In the genomic region with DNA sequence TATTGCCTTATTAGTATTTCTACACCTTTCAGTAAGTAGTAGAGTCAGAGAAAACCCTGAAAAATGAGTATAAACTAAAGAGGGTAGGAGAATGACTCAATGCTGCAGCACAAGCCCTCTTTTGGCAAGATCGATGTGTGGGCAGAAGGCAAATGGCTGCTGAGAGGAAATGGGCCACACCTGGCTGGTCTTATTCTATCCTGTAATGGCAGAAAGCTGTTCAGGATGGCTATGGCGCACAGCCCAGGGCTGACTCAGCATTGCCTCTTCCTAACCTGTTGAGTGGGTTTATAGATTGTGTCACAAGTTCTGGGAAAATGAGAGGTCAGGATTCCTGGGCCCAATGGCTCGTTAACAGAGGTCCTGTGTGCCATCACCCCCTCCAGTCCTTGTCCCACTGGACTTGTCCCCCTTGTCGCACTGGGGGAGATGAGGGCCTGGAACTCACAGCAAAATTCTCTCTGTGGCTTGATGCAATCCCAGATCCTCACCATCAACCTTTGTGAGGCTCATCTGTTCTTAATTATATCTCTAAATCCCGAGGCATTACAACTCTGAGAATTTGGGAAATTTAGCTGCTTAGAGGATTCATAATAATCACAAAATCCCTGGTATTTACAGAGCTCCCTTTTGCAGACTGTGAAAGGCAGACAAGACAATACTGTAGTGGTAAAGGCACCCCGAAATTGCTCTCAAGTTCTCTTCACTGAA, we compare ENCODE assay signal across 18 cellular contexts. TPM values are rescaled to one million over a fixed set of nuclear protein-coding genes. Genes with fewer than 3 reads are reported as not detected.
A peak's percentile ranks its signal among the peaks of the same experiment; 100 is the strongest.
DNase-seq lines count a peak whose midpoint lies in the region; ATAC-seq and TF ChIP-seq lines count a peak whose summit lies in the region.
"Had no signal": no experiment of that assay in that cellular context is flagged by ENCODE, and none has a peak within 500 bp of the region (broad histone marks: within the 10 kb centered on the region; RNA-seq: fewer than 3 reads in every experiment).

No MANE protein-coding gene starts in this region.

- H3K36me3 ChIP-seq in IMR-90 (ENCODE audit: control insufficient read depth, insufficient read depth, low read length) (no peaks in the 10 kb centered on the region), left lung (no peaks in the 10 kb centered on the region)
- H3K36me3 ChIP-seq: BLaER1 had no signal

- no peak overlapping the region for H3K4me2 ChIP-seq in IMR-90 (ENCODE audit: low read depth, low read length)
- H3K4me2 ChIP-seq: BLaER1, smooth muscle cell had no signal

- H3K27ac Mint-ChIP-seq in activated CD8-positive, alpha-beta T cell treated with anti-CD3 and anti-CD28 coated beads, Interleukin-2, amount 10 ng/mL, durations not matched to agents 7 days and 5 days: no peak overlapping the region
- H3K27ac Mint-ChIP-seq in activated naive CD4-positive, alpha-beta T cell treated with anti-CD3 and anti-CD28 coated beads for 36 hours: no peak overlapping the region
- H3K27ac Mint-ChIP-seq: activated CD4-positive, alpha-beta T cell treated with anti-CD3 and anti-CD28 coated beads, Interleukin-2, amount 10 ng/mL, durations not matched to agents 7 days and 5 days; activated T-helper 1 cell treated with anti-CD3 and anti-CD28 coated beads, Interleukin-12 subunit alpha, Interleukin-12 subunit beta, Interleukin-2, Interleukin-4 antibody, amounts not matched to agents 30 ng/mL and 10 ng/mL and 1 ng/mL, durations not matched to agents 14 hours and 24 hours and 36 hours had no signal

- H3K9me3 Mint-ChIP-seq in activated CD8-positive, alpha-beta T cell treated with anti-CD3 and anti-CD28 coated beads, Interleukin-2, amount 10 ng/mL, durations not matched to agents 7 days and 5 days (ENCODE audit: insufficient read depth): no peaks in the 10 kb centered on the region
- peaks cover 1% of the 10 kb centered on the region for H3K9me3 Mint-ChIP-seq in activated naive CD4-positive, alpha-beta T cell treated with anti-CD3 and anti-CD28 coated beads for 36 hours
- H3K9me3 Mint-ChIP-seq: activated CD4-positive, alpha-beta T cell treated with anti-CD3 and anti-CD28 coated beads, Interleukin-2, amount 10 ng/mL, durations not matched to agents 7 days and 5 days; activated T-helper 1 cell treated with anti-CD3 and anti-CD28 coated beads, Interleukin-12 subunit alpha, Interleukin-12 subunit beta, Interleukin-2, Interleukin-4 antibody, amounts not matched to agents 30 ng/mL and 10 ng/mL and 1 ng/mL, durations not matched to agents 14 hours and 24 hours and 36 hours had no signal

- no peak for TF ChIP-seq RAD21 in IMR-90 (IDR thresholded peaks at IDR 0.05; ENCODE audit: low read length)

- H2BK20ac ChIP-seq in IMR-90 (ENCODE audit: low read depth, low read length): no peak overlapping the region

- H3K4me1 ChIP-seq in IMR-90 (ENCODE audit: control insufficient read depth, insufficient read depth, low read length): no peaks in the 10 kb centered on the region
- no peaks in the 10 kb centered on the region for H3K4me1 ChIP-seq in left lung
- H3K4me1 ChIP-seq: BLaER1 had no signal

- H3K9me3 ChIP-seq in IMR-90 (ENCODE audit: control insufficient read depth, insufficient read depth, low read length) (peaks cover 17% of the 10 kb centered on the region), left lung (no peaks in the 10 kb centered on the region)
- H3K9me3 ChIP-seq: BLaER1 had no signal

- no peak overlapping the region for H2AK9ac ChIP-seq in IMR-90 (replicated peaks; ENCODE audit: low read depth, low read length, poor library complexity)

- no peak overlapping the region for H2AK5ac ChIP-seq in IMR-90 (ENCODE audit: low read depth, low read length)

- in situ Hi-C loops in IMR-90 (cut with MboI; ENCODE audit: low sequenced_read_pairs): no loop called here

- no peak overlapping the region for H3K23ac ChIP-seq in IMR-90 (ENCODE audit: low read depth, low read length)

- TF ChIP-seq CTCF in AG09309 (IDR thresholded peaks at IDR 0.05; ENCODE audit: control insufficient read depth, insufficient read depth, low read depth, low read length, missing control alignments): no peak
- no peak for TF ChIP-seq CTCF in IMR-90 (conservative IDR thresholded peaks at IDR 0.05; ENCODE audit: low read depth, low read length)
- no peak for TF ChIP-seq CTCF in left lung (IDR thresholded peaks at IDR 0.05)

- H4K91ac ChIP-seq in IMR-90 (ENCODE audit: insufficient read depth, low read depth, low read length): no peak overlapping the region

- no peaks in the 10 kb centered on the region for H3K79me1 ChIP-seq in IMR-90 (ENCODE audit: low read depth in 1 of 2, low read length in 2 of 2)

- H2BK120ac ChIP-seq in IMR-90 (ENCODE audit: low read depth, low read length): no peak overlapping the region

- no peak overlapping the region for H3K9ac ChIP-seq in IMR-90 (ENCODE audit: low read depth, low read length)
- H3K9ac ChIP-seq: BLaER1 had no signal

- no peaks in the 10 kb centered on the region for H3K36me3 Mint-ChIP-seq in activated CD8-positive, alpha-beta T cell treated with anti-CD3 and anti-CD28 coated beads, Interleukin-2, amount 10 ng/mL, durations not matched to agents 7 days and 5 days (ENCODE audit: low read depth)
- H3K36me3 Mint-ChIP-seq in activated naive CD4-positive, alpha-beta T cell treated with anti-CD3 and anti-CD28 coated beads for 36 hours (ENCODE audit: low read depth): no peaks in the 10 kb centered on the region

- H4K5ac ChIP-seq in IMR-90 (ENCODE audit: low read depth, low read length): no peak overlapping the region

- no peak overlapping the region for H2BK5ac ChIP-seq in IMR-90 (ENCODE audit: low read depth, low read length, poor library complexity, severe bottlenecking)

- H3K18ac ChIP-seq in IMR-90 (ENCODE audit: low read depth, low read length): no peak overlapping the region

- CTCF ChIA-PET in IMR-90 (lab: Yijun Ruan, JAX): no interaction called here
- CTCF ChIA-PET in activated CD8-positive, alpha-beta T cell treated with anti-CD3 and anti-CD28 coated beads, Interleukin-2, amount 10 ng/mL, durations not matched to agents 7 days and 5 days (lab: Charles Lee): no interaction called here
- CTCF ChIA-PET in activated naive CD4-positive, alpha-beta T cell treated with anti-CD3 and anti-CD28 coated beads for 36 hours (lab: Charles Lee): interaction anchor here (0.7 kb wide), 1 partner anchor 1054 kb away, joined by 3 read pairs; no protein-coding TSS in a partner anchor

- dilution Hi-C loops in IMR-90 (cut with HindIII; ENCODE audit: low sequenced_read_pairs, unreplicated experiment): no loop called here

- ATAC-seq in IMR-90 (ENCODE audit: low read depth): no peak
- ATAC-seq in left lung: peak; percentile 41
- ATAC-seq in activated CD8-positive, alpha-beta T cell treated with anti-CD3 and anti-CD28 coated beads, Interleukin-2, amount 10 ng/mL, durations not matched to agents 7 days and 5 days: no peak

- no CpG with 5 or more reads among the region's 6 CpGs for WGBS in IMR-90 (ENCODE audit: extremely low coverage in 2 of 2, insufficient read length in 1 of 2), 2 experiments

- no peak overlapping the region for H2AFZ ChIP-seq in IMR-90 (replicated peaks; ENCODE audit: low read length, poor library complexity)

- no peak overlapping the region for H3K4me3 ChIP-seq in AG09309 (ENCODE audit: control insufficient read depth, low read depth, low read length)
- H3K4me3 ChIP-seq in IMR-90 (ENCODE audit: insufficient read depth, low read depth, low read length): no peak overlapping the region
- no peak overlapping the region for H3K4me3 ChIP-seq in left lung
- H3K4me3 ChIP-seq: BLaER1, smooth muscle cell had no signal

- peaks cover 9% of the 10 kb centered on the region for H3K27me3 Mint-ChIP-seq in activated CD8-positive, alpha-beta T cell treated with anti-CD3 and anti-CD28 coated beads, Interleukin-2, amount 10 ng/mL, durations not matched to agents 7 days and 5 days (ENCODE audit: low read depth)
- peaks cover 36% of the 10 kb centered on the region for H3K27me3 Mint-ChIP-seq in activated naive CD4-positive, alpha-beta T cell treated with anti-CD3 and anti-CD28 coated beads for 36 hours (ENCODE audit: low read depth)

- no peaks in the 10 kb centered on the region for H4K20me1 ChIP-seq in IMR-90 (ENCODE audit: insufficient read depth, low read length)
- H4K20me1 ChIP-seq: BLaER1 had no signal

- intact Hi-C loops in IMR-90 (cut with micrococcal nuclease): no loop called here
- intact Hi-C loops in left lung (cut with DNase I): no loop called here
- intact Hi-C loops in activated naive CD4-positive, alpha-beta T cell treated with anti-CD3 and anti-CD28 coated beads for 36 hours (cut with micrococcal nuclease): no loop called here

- H3K4me3 Mint-ChIP-seq in activated CD8-positive, alpha-beta T cell treated with anti-CD3 and anti-CD28 coated beads, Interleukin-2, amount 10 ng/mL, durations not matched to agents 7 days and 5 days: no peak overlapping the region
- no peak overlapping the region for H3K4me3 Mint-ChIP-seq in activated naive CD4-positive, alpha-beta T cell treated with anti-CD3 and anti-CD28 coated beads for 36 hours
- H3K4me3 Mint-ChIP-seq: activated CD4-positive, alpha-beta T cell treated with anti-CD3 and anti-CD28 coated beads, Interleukin-2, amount 10 ng/mL, durations not matched to agents 7 days and 5 days; activated T-helper 1 cell treated with anti-CD3 and anti-CD28 coated beads, Interleukin-12 subunit alpha, Interleukin-12 subunit beta, Interleukin-2, Interleukin-4 antibody, amounts not matched to agents 30 ng/mL and 10 ng/mL and 1 ng/mL, durations not matched to agents 14 hours and 24 hours and 36 hours had no signal

- no peaks in the 10 kb centered on the region for H3K27me3 ChIP-seq in IMR-90 (ENCODE audit: control insufficient read depth, insufficient read depth, low read length)
- H3K27me3 ChIP-seq in left lung: peaks cover 0 to 8% of the 10 kb centered on the region in 2 donors
- H3K27me3 ChIP-seq: BLaER1 had no signal

- no TSS peak for BruUV-seq in IMR-90 (replicated peaks; lab: Mats Ljungman, UMichigan)

- no peak overlapping the region for H4K8ac ChIP-seq in IMR-90 (ENCODE audit: low read depth in 2 of 2, low read length in 2 of 2)

- H2BK15ac ChIP-seq in IMR-90 (ENCODE audit: low read depth, low read length): no peak overlapping the region

- no peaks in the 10 kb centered on the region for H3K9me1 ChIP-seq in IMR-90 (ENCODE audit: insufficient read depth, low read length)

- POLR2A ChIA-PET in IMR-90 (lab: Charles Lee; ENCODE audit: unreplicated experiment): no interaction called here
- POLR2A ChIA-PET in activated CD8-positive, alpha-beta T cell treated with anti-CD3 and anti-CD28 coated beads, Interleukin-2, amount 10 ng/mL, durations not matched to agents 7 days and 5 days (lab: Charles Lee): no interaction called here

- no peak overlapping the region for H3K14ac ChIP-seq in IMR-90 (replicated peaks; ENCODE audit: low read depth, low read length)

- H3K27ac ChIP-seq in IMR-90 (ENCODE audit: insufficient read depth, low read length): no peak overlapping the region
- no peak overlapping the region for H3K27ac ChIP-seq in left lung
- H3K27ac ChIP-seq: BLaER1 had no signal

- H3K56ac ChIP-seq in IMR-90 (ENCODE audit: extremely low read depth, insufficient read depth, low read length): no peak overlapping the region

- H3K4ac ChIP-seq in IMR-90 (ENCODE audit: low read depth, low read length): no peak overlapping the region

- no peak for TF ChIP-seq POLR2A in IMR-90 (IDR thresholded peaks at IDR 0.05; ENCODE audit: low read depth, low read length)

- H3K4me1 Mint-ChIP-seq in activated CD8-positive, alpha-beta T cell treated with anti-CD3 and anti-CD28 coated beads, Interleukin-2, amount 10 ng/mL, durations not matched to agents 7 days and 5 days (ENCODE audit: low read depth): peaks cover 4% of the 10 kb centered on the region
- peaks cover 4% of the 10 kb centered on the region for H3K4me1 Mint-ChIP-seq in activated naive CD4-positive, alpha-beta T cell treated with anti-CD3 and anti-CD28 coated beads for 36 hours (ENCODE audit: low read depth)
- H3K4me1 Mint-ChIP-seq: activated CD4-positive, alpha-beta T cell treated with anti-CD3 and anti-CD28 coated beads, Interleukin-2, amount 10 ng/mL, durations not matched to agents 7 days and 5 days had no signal

- peak; percentile 96 for DNase-seq in AG09309 (ENCODE audit: low read depth)
- peak; percentile 28 for DNase-seq in IMR-90
- DNase-seq in cerebellum (ENCODE audit: low spot score): peak; percentile 34
- no peak for DNase-seq in left lung
- DNase-seq in activated CD8-positive, alpha-beta T cell treated with anti-CD3 and anti-CD28 coated beads, Interleukin-2, amount 10 ng/mL, durations not matched to agents 7 days and 5 days: no peak
- DNase-seq in stimulated activated CD4-positive, alpha-beta T cell treated with anti-CD3 and anti-CD28 coated beads, Interleukin-1b, Interleukin-23, amount 100 ng/mL, for 48 hours: no peak
- no peak for DNase-seq in activated CD8-positive, alpha-beta memory T cell treated with anti-CD3 and anti-CD28 coated beads, Interleukin-2, amount 50 U/mL, for 4 hours
- no peak for DNase-seq in activated naive CD4-positive, alpha-beta T cell treated with anti-CD3 and anti-CD28 coated beads for 36 hours
- DNase-seq: activated CD4-positive, alpha-beta T cell treated with anti-CD3 and anti-CD28 coated beads, Interleukin-2, amount 10 ng/mL, durations not matched to agents 7 days and 5 days; DND-41; NCI-H1436; NCI-H524 had no signal

RNA-seq across cellular contexts. Expression of a gene that starts 13.2 kb away (rescaled TPM):
- total RNA-seq in IMR-90 (2012; rRNA removed) (not detected in 2 replicates), cerebellum (not detected), left lung (not detected)
- not detected in 2 replicates for polyA plus RNA-seq in IMR-90 (2012; rRNA removed)
- not detected in 2 replicates for polyA plus RNA-seq in IMR-90 (2012; cell fraction: cytosol; rRNA removed)
- not detected in 2 replicates for polyA plus RNA-seq in IMR-90 (2012; cell fraction: nucleus; rRNA removed; ENCODE audit: low replicate concordance)
- not detected for total RNA-seq in activated CD8-positive, alpha-beta T cell treated with anti-CD3 and anti-CD28 coated beads, Interleukin-2, amount 10 ng/mL, durations not matched to agents 7 days and 5 days
- total RNA-seq in activated naive CD4-positive, alpha-beta T cell treated with anti-CD3 and anti-CD28 coated beads for 36 hours: not detected
- total RNA-seq: activated CD4-positive, alpha-beta T cell treated with anti-CD3 and anti-CD28 coated beads, Interleukin-2, amount 10 ng/mL, durations not matched to agents 7 days and 5 days; activated T-helper 1 cell treated with anti-CD3 and anti-CD28 coated beads, Interleukin-12 subunit alpha, Interleukin-12 subunit beta, Interleukin-2, Interleukin-4 antibody, amounts not matched to agents 30 ng/mL and 10 ng/mL and 1 ng/mL, durations not matched to agents 14 hours and 24 hours and 36 hours; fibroblast of villous mesenchyme; mononuclear cell; smooth muscle cell; temporal lobe had no signal
- polyA plus RNA-seq: smooth muscle cell had no signal

Comparison
In these comparisons a context has a peak if more than half of its experiments do, and no peak if none do; other contexts are left out.
1. DNase-seq: peak in AG09309 (single experiment), IMR-90 (single experiment) and cerebellum (single experiment); none in left lung (0 of 2), activated CD8-positive, alpha-beta T cell treated with anti-CD3 and anti-CD28 coated beads, Interleukin-2, amount 10 ng/mL, durations not matched to agents 7 days and 5 days (single experiment), stimulated activated CD4-positive, alpha-beta T cell treated with anti-CD3 and anti-CD28 coated beads, Interleukin-1b, Interleukin-23, amount 100 ng/mL, for 48 hours (single experiment), activated CD8-positive, alpha-beta memory T cell treated with anti-CD3 and anti-CD28 coated beads, Interleukin-2, amount 50 U/mL, for 4 hours (single experiment) and activated naive CD4-positive, alpha-beta T cell treated with anti-CD3 and anti-CD28 coated beads for 36 hours (single experiment).